ENCODE assay signal across 11 cellular contexts in genomic region chr12:94768398-94769039, GRCh38.
DNase-seq lines count a peak whose midpoint lies in the region; ATAC-seq lines count a peak whose summit lies in the region.
"Had no signal": no experiment of that assay in that cellular context is flagged by ENCODE, and none has a peak within 500 bp of the region (broad histone marks: within the 10 kb centered on the region; RNA-seq: fewer than 3 reads in every experiment).

No MANE protein-coding gene starts in this region.

- H3K4me1 Mint-ChIP-seq in activated CD4-positive, alpha-beta T cell treated with anti-CD3 and anti-CD28 coated beads for 36 hours, result no peaks in the 10 kb centered on the region

- peaks cover 6% of the 10 kb centered on the region for H3K27me3 Mint-ChIP-seq in activated CD4-positive, alpha-beta T cell treated with anti-CD3 and anti-CD28 coated beads for 36 hours

- no peak overlapping the region for H3K4me3 Mint-ChIP-seq in activated CD4-positive, alpha-beta T cell treated with anti-CD3 and anti-CD28 coated beads for 36 hours

- ATAC-seq in GM18502 (IDR thresholded peaks at IDR 0.05; ENCODE audit: poor library complexity, unreplicated experiment) (peak; percentile 56), GM21528 (IDR thresholded peaks at IDR 0.05; ENCODE audit: low FRiP score, unreplicated experiment) (peak; percentile 61), HG03342 (IDR thresholded peaks at IDR 0.05; ENCODE audit: unreplicated experiment) (peak; percentile 51), GM18520 (IDR thresholded peaks at IDR 0.05; ENCODE audit: unreplicated experiment) (no peak)
- no peak for ATAC-seq in activated CD4-positive, alpha-beta T cell treated with anti-CD3 and anti-CD28 coated beads for 36 hours
- ATAC-seq: right lobe of liver had no signal

- POLR2A ChIA-PET in activated CD4-positive, alpha-beta T cell treated with anti-CD3 and anti-CD28 coated beads for 36 hours (lab: Charles Lee), result no interaction called here

- no peaks in the 10 kb centered on the region for H3K9me3 Mint-ChIP-seq in activated CD4-positive, alpha-beta T cell treated with anti-CD3 and anti-CD28 coated beads for 36 hours (ENCODE audit: low read depth)

- intact Hi-C loops in activated CD4-positive, alpha-beta T cell treated with anti-CD3 and anti-CD28 coated beads for 36 hours (cut with DNase I, micrococcal nuclease), result no loop called here

- peak; percentile 42 for DNase-seq in germinal center (ENCODE audit: low spot score)
- DNase-seq in NCI-H1048 (lab: John Stamatoyannopoulos, UW), result no peak
- DNase-seq in NOMO-1 treated with DMSO at 0.1 percent for 48 hours (lab: John Stamatoyannopoulos, UW; ENCODE audit: unreplicated experiment), result no peak
- no peak for DNase-seq in activated CD4-positive, alpha-beta T cell treated with anti-CD3 and anti-CD28 coated beads for 36 hours
- DNase-seq: Caco-2, cerebellar nuclear complex, right lobe of liver had no signal

- H3K27ac Mint-ChIP-seq in activated CD4-positive, alpha-beta T cell treated with anti-CD3 and anti-CD28 coated beads for 36 hours, result no peak overlapping the region

- H3K36me3 Mint-ChIP-seq in activated CD4-positive, alpha-beta T cell treated with anti-CD3 and anti-CD28 coated beads for 36 hours (ENCODE audit: low read depth), result no peaks in the 10 kb centered on the region

- CTCF ChIA-PET in activated CD4-positive, alpha-beta T cell treated with anti-CD3 and anti-CD28 coated beads for 36 hours (lab: Charles Lee), result no interaction called here

Comparison
In these comparisons a context has a peak if more than half of its experiments do, and no peak if none do; other contexts are left out.
1. ATAC-seq: peak in GM18502 (single experiment), GM21528 (single experiment) and HG03342 (single experiment); none in GM18520 (single experiment) and activated CD4-positive, alpha-beta T cell treated with anti-CD3 and anti-CD28 coated beads for 36 hours (single experiment).